12 cellular contexts compared by ENCODE assay signal in genomic region chr12:2092890-2093289, GRCh38. TPM values are rescaled to one million over a fixed set of nuclear protein-coding genes. Genes with fewer than 3 reads are reported as not detected.
DNase-seq lines count a peak whose midpoint lies in the region; ATAC-seq and TF ChIP-seq lines count a peak whose summit lies in the region.
"Had no signal": no experiment of that assay in that cellular context is flagged by ENCODE, and none has a peak within 500 bp of the region (broad histone marks: within the 10 kb centered on the region; RNA-seq: fewer than 3 reads in every experiment).

No MANE protein-coding gene starts in this region.

- no peaks in the 10 kb centered on the region for H3K4me1 ChIP-seq in neuronal stem cell (ENCODE audit: control insufficient read depth in 2 of 2, insufficient read depth in 1 of 2, low read depth in 1 of 2, low read length in 2 of 2)

- H3K9ac ChIP-seq in neuronal stem cell (ENCODE audit: low read depth, low read length, poor library complexity) = no peak overlapping the region

- DNase-seq in AG09309 (ENCODE audit: low read depth) = peak; percentile 59
- peak; percentile 89 for DNase-seq in RPMI7951 (ENCODE audit: low read depth)
- no peak for DNase-seq in Right ventricle myocardium inferior (ENCODE audit: missing footprints)
- no peak for DNase-seq in neuronal stem cell (ENCODE audit: low spot score)
- no peak for DNase-seq in NCI-H510A treated with DMSO at 0.1 percent for 48 hours (lab: John Stamatoyannopoulos, UW)
- DNase-seq in CD1c-positive myeloid dendritic cell (ENCODE audit: extremely low spot score) = no peak
- DNase-seq in NCI-H526 treated with DMSO at 0.1 percent for 48 hours (lab: John Stamatoyannopoulos, UW) = no peak
- DNase-seq: activated CD4-positive, alpha-beta T cell treated with anti-CD3 and anti-CD28 coated beads for 1 hour; activated naive CD4-positive, alpha-beta T cell treated with Interleukin-2 at 50 U/mL for 16 hours; central memory CD4-positive, alpha-beta T cell; SHP77 had no signal

- peaks cover 0 to 7% (median 0%) of the 10 kb centered on the region in 3 experiments for H3K27me3 ChIP-seq in neuronal stem cell (ENCODE audit: control insufficient read depth in 3 of 3, insufficient read depth in 3 of 3, low read depth in 1 of 3, low read length in 3 of 3)

- no peak for TF ChIP-seq CTCF in AG09309 (IDR thresholded peaks at IDR 0.05; ENCODE audit: control insufficient read depth, insufficient read depth, low read depth, low read length, missing control alignments)

- WGBS in neuronal stem cell (ENCODE audit: extremely low coverage in 2 of 2, insufficient read length in 2 of 2, insufficient replicate concordance in 1 of 2), 2 donors = no CpG with 5 or more reads among the region's 6 CpGs

- no peak overlapping the region for H2BK15ac ChIP-seq in neuronal stem cell (ENCODE audit: low read length)

- no peak overlapping the region for H2BK120ac ChIP-seq in neuronal stem cell (ENCODE audit: low read depth, low read length)

- H3K4me2 ChIP-seq in neuronal stem cell (ENCODE audit: insufficient read depth, low read length, poor library complexity, severe bottlenecking) = no peak overlapping the region

- peak overlapping the region; percentile 16 for H3K23ac ChIP-seq in neuronal stem cell (ENCODE audit: low read depth, low read length, poor library complexity)

- no peaks in the 10 kb centered on the region for H3K9me3 ChIP-seq in neuronal stem cell (replicated peaks in 1 of 2; ENCODE audit: control insufficient read depth in 2 of 2, insufficient read depth in 1 of 2, low read depth in 1 of 2, low read length in 2 of 2)

- no peak overlapping the region for H2AFZ ChIP-seq in neuronal stem cell (ENCODE audit: low read length)

- no peak overlapping the region for H2BK12ac ChIP-seq in neuronal stem cell (ENCODE audit: low read length)

- no peak overlapping the region for H4K8ac ChIP-seq in neuronal stem cell (ENCODE audit: low read depth, low read length)

- H3K79me1 ChIP-seq in neuronal stem cell (ENCODE audit: low read depth, low read length) = no peaks in the 10 kb centered on the region

- no peak overlapping the region for H3K14ac ChIP-seq in neuronal stem cell (ENCODE audit: low read length)

- H2BK5ac ChIP-seq in neuronal stem cell (ENCODE audit: low read length) = no peak overlapping the region

- ATAC-seq in Right ventricle myocardium inferior (peak; percentile 85), GM18517 (IDR thresholded peaks at IDR 0.05; ENCODE audit: unreplicated experiment) (no peak)

- peak overlapping the region; percentile 65 for H3K18ac ChIP-seq in neuronal stem cell (ENCODE audit: low read length)

- H3K4me3 ChIP-seq in AG09309 (ENCODE audit: control insufficient read depth, low read depth, low read length) = no peak overlapping the region
- no peak overlapping the region for H3K4me3 ChIP-seq in neuronal stem cell (ENCODE audit: low read length in 2 of 2)

- intact Hi-C loops in Right ventricle myocardium inferior (cut with DNase I) = no loop called here

- no peak overlapping the region for H3K4ac ChIP-seq in neuronal stem cell (ENCODE audit: low read length)

- peak overlapping the region; percentile 44 for H2AK5ac ChIP-seq in neuronal stem cell (ENCODE audit: low read depth, low read length)

- no peak overlapping the region for H4K91ac ChIP-seq in neuronal stem cell (ENCODE audit: low read depth, low read length, poor library complexity)

- H3K36me3 ChIP-seq in neuronal stem cell (replicated peaks in 1 of 2; ENCODE audit: control insufficient read depth in 2 of 2, insufficient read depth in 2 of 2, low read length in 2 of 2) = no peaks in the 10 kb centered on the region

- no peak overlapping the region for H3K27ac ChIP-seq in neuronal stem cell (replicated peaks; ENCODE audit: low read length)

RNA-seq across cellular contexts. Expression of gene CACNA1C, which starts 40.1 kb away (rescaled TPM):
- total RNA-seq in RPMI7951 (2014; rRNA removed; shearing (Covaris generic)) = 0.98 and 1.6 TPM in 2 replicates
- total RNA-seq in Right ventricle myocardium inferior = 171 TPM
- polyA plus RNA-seq in neuronal stem cell (2013, experiment 1 of 2) = 1.4 TPM
- 1.0 TPM for polyA plus RNA-seq in neuronal stem cell (2013, experiment 2 of 2)

Comparison
In these comparisons a context has a peak if more than half of its experiments do, and no peak if none do; other contexts are left out.
1. DNase-seq: peak in AG09309 (single experiment) and RPMI7951 (single experiment); none in Right ventricle myocardium inferior (single experiment), neuronal stem cell (single experiment), NCI-H510A treated with DMSO at 0.1 percent for 48 hours (single experiment), CD1c-positive myeloid dendritic cell (single experiment) and NCI-H526 treated with DMSO at 0.1 percent for 48 hours (single experiment).
2. RNA of gene CACNA1C, which starts 40.1 kb away (total RNA-seq): 171 TPM in Right ventricle myocardium inferior (single experiment); 0.98 to 1.6 TPM in RPMI7951; every median in the first group is over 10 times any median in the second.